ENCODE assay signal across 1 cellular context in genomic region chr1:182586380-182586779, GRCh38.
A peak's percentile ranks its signal among the peaks of the same experiment; 100 is the strongest.
TF ChIP-seq lines count a peak whose summit lies in the region.

No MANE protein-coding gene starts in this region.

TF ChIP-seq in K562, 482 proteins besides CTCF, POLR2A, EP300 and RAD21 (continued from another document and continues in another):
- TF ChIP-seq UBTF (IDR thresholded peaks at IDR 0.05; ENCODE audit: borderline replicate concordance in 1 of 2, low read depth in 2 of 2, low read length in 2 of 2) (0 out of 4 replicates have a peak, but pooled peaks of 1 of the 2 experiments have one; percentile 22), MCM3 (IDR thresholded peaks at IDR 0.05) (no peak), RUNX1 (IDR thresholded peaks at IDR 0.05; ENCODE audit: low read depth) (no peak), HDGF (IDR thresholded peaks at IDR 0.05) (0 out of 2 replicates have a peak, but pooled peaks have one; percentile 73), KLF6 (CRISPR knock-in tag; IDR thresholded peaks at IDR 0.05; ENCODE audit: borderline replicate concordance) (peak; percentile 63; the same call in 1 of the 2 replicates), ZNF232 (CRISPR knock-in tag; IDR thresholded peaks at IDR 0.05) (no peak), ZNF586 (CRISPR knock-in tag; conservative IDR thresholded peaks at IDR 0.05) (no peak), ARID1B (IDR thresholded peaks at IDR 0.05) (peak; percentile 49), ZNF316 (IDR thresholded peaks at IDR 0.05) (peak; percentile 94), DPF2 (IDR thresholded peaks at IDR 0.05) (peak; percentile 73), ESRRA (IDR thresholded peaks at IDR 0.05; ENCODE audit: borderline replicate concordance, low read depth) (peak; percentile 73), SOX6 (IDR thresholded peaks at IDR 0.05) (peak; percentile 91), STAT5A (IDR thresholded peaks at IDR 0.05; ENCODE audit: borderline replicate concordance, low read length) (peak; percentile 32; the same call in 1 of the 2 replicates), TEAD4 (IDR thresholded peaks at IDR 0.05; ENCODE audit: low read length) (no peak; the same call in 1 of the 2 replicates), TEAD4 (CRISPR knock-in tag; IDR thresholded peaks at IDR 0.05; ENCODE audit: borderline replicate concordance) (no peak), DNMT1 (IDR thresholded peaks at IDR 0.05) (no peak), ZBTB40 (IDR thresholded peaks at IDR 0.05) (peak; percentile 62), ZBTB40 (CRISPR knock-in tag; IDR thresholded peaks at IDR 0.05) (no peak), DDX20 (tag; IDR thresholded peaks at IDR 0.05; ENCODE audit: low read depth) (no peak), PRDM10 (IDR thresholded peaks at IDR 0.05; ENCODE audit: partially characterized antibody) (no peak), CXXC5 (CRISPR knock-in tag; IDR thresholded peaks at IDR 0.05) (peak; percentile 76), ZBTB12 (CRISPR knock-in tag; IDR thresholded peaks at IDR 0.05) (peak; percentile 7; the same call in 1 of the 2 replicates), MAX (CRISPR knock-in tag; IDR thresholded peaks at IDR 0.05) (no peak), ATF7 (IDR thresholded peaks at IDR 0.05) (peak; percentile 52; the same call in 1 of the 2 replicates), TRIM24 (IDR thresholded peaks at IDR 0.05) (no peak), ELF1 (tag; IDR thresholded peaks at IDR 0.05) (peak; percentile 73), BCLAF1 (IDR thresholded peaks at IDR 0.05; ENCODE audit: borderline replicate concordance in 1 of 2, control insufficient read depth in 1 of 2, low read depth in 2 of 2, low read length in 1 of 2) (no peak), JUN (IDR thresholded peaks at IDR 0.05; ENCODE audit: borderline replicate concordance, low read depth, low read length) (0 out of 2 replicates have a peak, but pooled peaks have one; percentile 27), JUN (CRISPR knock-in tag; IDR thresholded peaks at IDR 0.05; ENCODE audit: borderline replicate concordance) (no peak), SIX5 (IDR thresholded peaks at IDR 0.05; ENCODE audit: borderline replicate concordance in 1 of 2, insufficient read depth in 1 of 2, low read depth in 1 of 2, low read length in 2 of 2) (no peak), AFF4 (CRISPR knock-in tag; IDR thresholded peaks at IDR 0.05) (0 out of 2 replicates have a peak, but pooled peaks have one; percentile 17), L3MBTL2 (IDR thresholded peaks at IDR 0.05) (peak; percentile 79), COPS2 (conservative IDR thresholded peaks at IDR 0.05) (no peak), YY1 (IDR thresholded peaks at IDR 0.05; ENCODE audit: borderline replicate concordance in 1 of 3, control insufficient read depth in 1 of 3, extremely low read depth in 1 of 3, insufficient read depth in 3 of 3, insufficient read length in 1 of 3, insufficient replicate concordance in 2 of 3, low read depth in 1 of 3, low read length in 2 of 3) (peak in 1 of 3 experiments; percentile 52), NR3C1 (CRISPR knock-in tag; IDR thresholded peaks at IDR 0.05) (no peak)
